27 cellular contexts compared by ENCODE assay signal in genomic region chr20:21175433-21175832, GRCh38. TPM values are rescaled to one million over a fixed set of nuclear protein-coding genes. Genes with fewer than 3 reads are reported as not detected.
DNase-seq lines count a peak whose midpoint lies in the region; ATAC-seq and TF ChIP-seq lines count a peak whose summit lies in the region.
"Had no signal": no experiment of that assay in that cellular context is flagged by ENCODE, and none has a peak within 500 bp of the region (broad histone marks: within the 10 kb centered on the region; RNA-seq: fewer than 3 reads in every experiment).

No MANE protein-coding gene starts in this region.

- intact Hi-C loops in uterus (cut with DNase I; ENCODE audit: low total_unique reads), result no loop called here

- no peak overlapping the region for H3K9ac ChIP-seq in MM.1S (ENCODE audit: low read length)
- H3K9ac ChIP-seq: KMS-11 had no signal

- H3K9me3 Mint-ChIP-seq in activated naive CD4-positive, alpha-beta T cell treated with anti-CD3 and anti-CD28 coated beads, Interleukin-2, amount 10 ng/mL, durations not matched to agents 7 days and 5 days, result peaks cover 6% of the 10 kb centered on the region
- peaks cover 11% of the 10 kb centered on the region for H3K9me3 Mint-ChIP-seq in activated naive CD8-positive, alpha-beta T cell treated with anti-CD3 and anti-CD28 coated beads, Interleukin-2, amount 10 ng/mL, durations not matched to agents 7 days and 5 days

- POLR2A ChIA-PET in activated naive CD8-positive, alpha-beta T cell treated with anti-CD3 and anti-CD28 coated beads, Interleukin-2, amount 10 ng/mL, durations not matched to agents 7 days and 5 days (lab: Charles Lee), result interaction anchor here (0.9 to 1.6 kb wide), 2 partner anchors 9 to 67 kb away, joined by 3 to 11 read pairs; no protein-coding TSS in a partner anchor

- peaks cover 4% of the 10 kb centered on the region for H3K36me3 Mint-ChIP-seq in activated naive CD4-positive, alpha-beta T cell treated with anti-CD3 and anti-CD28 coated beads, Interleukin-2, amount 10 ng/mL, durations not matched to agents 7 days and 5 days
- peaks cover 37% of the 10 kb centered on the region for H3K36me3 Mint-ChIP-seq in activated naive CD8-positive, alpha-beta T cell treated with anti-CD3 and anti-CD28 coated beads, Interleukin-2, amount 10 ng/mL, durations not matched to agents 7 days and 5 days

- no peaks in the 10 kb centered on the region for H3F3A ChIP-seq in MM.1S (ENCODE audit: insufficient read depth, low read length)

- no peaks in the 10 kb centered on the region for H3K27me3 Mint-ChIP-seq in activated naive CD4-positive, alpha-beta T cell treated with anti-CD3 and anti-CD28 coated beads, Interleukin-2, amount 10 ng/mL, durations not matched to agents 7 days and 5 days
- no peaks in the 10 kb centered on the region for H3K27me3 Mint-ChIP-seq in activated naive CD8-positive, alpha-beta T cell treated with anti-CD3 and anti-CD28 coated beads, Interleukin-2, amount 10 ng/mL, durations not matched to agents 7 days and 5 days
- H3K27me3 Mint-ChIP-seq: central memory CD8-positive, alpha-beta T cell; dendritic cell treated with granulocyte-macrophage colony-stimulating factor and Interleukin-4, amounts not matched to agents 40 ng/mL and 50 ng/mL, for 4 days; naive B cell; type B pancreatic cell had no signal

- peaks cover 13% of the 10 kb centered on the region for H3K4me1 Mint-ChIP-seq in activated naive CD4-positive, alpha-beta T cell treated with anti-CD3 and anti-CD28 coated beads, Interleukin-2, amount 10 ng/mL, durations not matched to agents 7 days and 5 days
- H3K4me1 Mint-ChIP-seq in activated naive CD8-positive, alpha-beta T cell treated with anti-CD3 and anti-CD28 coated beads, Interleukin-2, amount 10 ng/mL, durations not matched to agents 7 days and 5 days, result peaks cover 38% of the 10 kb centered on the region

- no peaks in the 10 kb centered on the region for H3K9me2 ChIP-seq in MM.1S (replicated peaks; ENCODE audit: insufficient read depth, low read length)

- H3K27ac ChIP-seq in MM.1S (ENCODE audit: low read length) (no peak overlapping the region), uterus (peak overlapping the region; percentile 82 to 83)
- H3K27ac ChIP-seq: esophagus muscularis mucosa, foreskin keratinocyte, KMS-11, SJCRH30, skin epidermis had no signal

- H3K9me3 ChIP-seq in MM.1S (replicated peaks; ENCODE audit: insufficient read depth, low read length) (no peaks in the 10 kb centered on the region), uterus (no peaks in the 10 kb centered on the region)
- H3K9me3 ChIP-seq: SJCRH30 had no signal

- TF ChIP-seq CTCF in MM.1S (IDR thresholded peaks at IDR 0.05; ENCODE audit: low read length) (no peak), uterus (IDR thresholded peaks at IDR 0.05) (no peak)

- H3K4me1 ChIP-seq in MM.1S (ENCODE audit: low read length) (no peaks in the 10 kb centered on the region), uterus (peaks cover 2 to 9% of the 10 kb centered on the region in 2 donors)
- H3K4me1 ChIP-seq: Caco-2, foreskin keratinocyte had no signal

- no peak for TF ChIP-seq POLR2A in uterus (IDR thresholded peaks at IDR 0.05)

- no peak overlapping the region for H3K4me3 Mint-ChIP-seq in activated naive CD4-positive, alpha-beta T cell treated with anti-CD3 and anti-CD28 coated beads, Interleukin-2, amount 10 ng/mL, durations not matched to agents 7 days and 5 days
- H3K4me3 Mint-ChIP-seq in activated naive CD8-positive, alpha-beta T cell treated with anti-CD3 and anti-CD28 coated beads, Interleukin-2, amount 10 ng/mL, durations not matched to agents 7 days and 5 days, result peak overlapping the region; percentile 43
- H3K4me3 Mint-ChIP-seq: central memory CD8-positive, alpha-beta T cell; dendritic cell treated with granulocyte-macrophage colony-stimulating factor and Interleukin-4, amounts not matched to agents 40 ng/mL and 50 ng/mL, for 4 days; H9; mesothelial cell of epicardium; type B pancreatic cell had no signal

- CTCF ChIA-PET in activated naive CD4-positive, alpha-beta T cell treated with anti-CD3 and anti-CD28 coated beads, Interleukin-2, amount 10 ng/mL, durations not matched to agents 7 days and 5 days (lab: Charles Lee), result no interaction called here

- H3K4me3 ChIP-seq in MM.1S (ENCODE audit: low read length), result no peak overlapping the region
- H3K4me3 ChIP-seq in uterus, result no peak overlapping the region
- H3K4me3 ChIP-seq: esophagus muscularis mucosa, heart left ventricle, SJCRH30, skin epidermis had no signal

- no peak overlapping the region for H3K4me2 ChIP-seq in MM.1S (ENCODE audit: low read depth, low read length)
- H3K4me2 ChIP-seq: KMS-11 had no signal

- H2AFZ ChIP-seq in MM.1S (ENCODE audit: low read length), result no peak overlapping the region

- H3K36me3 ChIP-seq in MM.1S (replicated peaks; ENCODE audit: insufficient read depth, low read length), result no peaks in the 10 kb centered on the region
- no peaks in the 10 kb centered on the region for H3K36me3 ChIP-seq in uterus
- H3K36me3 ChIP-seq: esophagus muscularis mucosa, heart left ventricle, SJCRH30 had no signal

- no peaks in the 10 kb centered on the region for H3K79me2 ChIP-seq in MM.1S (ENCODE audit: low read length)

- no peaks in the 10 kb centered on the region for H3K27me3 ChIP-seq in MM.1S (replicated peaks; ENCODE audit: insufficient read depth, low read length)
- no peaks in the 10 kb centered on the region for H3K27me3 ChIP-seq in uterus
- H3K27me3 ChIP-seq: esophagus muscularis mucosa, foreskin keratinocyte, heart left ventricle, SJCRH30 had no signal

- ATAC-seq in activated naive CD8-positive, alpha-beta T cell treated with anti-CD3 and anti-CD28 coated beads, Interleukin-2, amount 10 ng/mL, durations not matched to agents 7 days and 5 days (ENCODE audit: low read depth), result peak; percentile 95
- no peak for ATAC-seq in HG02588 (IDR thresholded peaks at IDR 0.05; ENCODE audit: unreplicated experiment)
- ATAC-seq: activated CD4-positive, CD25-positive, alpha-beta regulatory T cell treated with anti-CD3 and anti-CD28 coated beads, Interleukin-2, amount 50 U/mL, for 24 hours; foreskin keratinocyte; heart left ventricle had no signal

- no peak overlapping the region for H3K27ac Mint-ChIP-seq in activated naive CD4-positive, alpha-beta T cell treated with anti-CD3 and anti-CD28 coated beads, Interleukin-2, amount 10 ng/mL, durations not matched to agents 7 days and 5 days
- H3K27ac Mint-ChIP-seq in activated naive CD8-positive, alpha-beta T cell treated with anti-CD3 and anti-CD28 coated beads, Interleukin-2, amount 10 ng/mL, durations not matched to agents 7 days and 5 days, result peak overlapping the region; percentile 65
- H3K27ac Mint-ChIP-seq: dendritic cell treated with granulocyte-macrophage colony-stimulating factor and Interleukin-4, amounts not matched to agents 40 ng/mL and 50 ng/mL, for 4 days; H9; mesothelial cell of epicardium; type B pancreatic cell had no signal

- no peaks in the 10 kb centered on the region for H4K20me1 ChIP-seq in MM.1S (ENCODE audit: insufficient read depth, low read length)

- peak; percentile 78 for DNase-seq in activated naive CD4-positive, alpha-beta T cell treated with anti-CD3 and anti-CD28 coated beads, Interleukin-2, amount 10 ng/mL, durations not matched to agents 7 days and 5 days
- DNase-seq in activated naive CD4-positive, alpha-beta T cell (lab: John Stamatoyannopoulos, UW), result no peak
- DNase-seq in MM.1S (peak; percentile 22), uterus (no peak), 8988T (no peak)
- peak; percentile 40 for DNase-seq in activated naive CD8-positive, alpha-beta T cell treated with anti-CD3 and anti-CD28 coated beads, Interleukin-2, amount 10 ng/mL, durations not matched to agents 7 days and 5 days
- DNase-seq: C1 segment of cervical spinal cord; Caco-2; foreskin keratinocyte; H9; heart left ventricle; kidney; naive B cell; NCI-H1694; NCI-H69; nucleus accumbens; stimulated activated CD8-positive, alpha-beta memory T cell treated with anti-CD3 and anti-CD28 coated beads, Interleukin-4, amount 100 ng/mL, for 48 hours had no signal

RNA-seq across cellular contexts. Expression of gene KIZ, which starts 49.6 kb away (rescaled TPM):
- total RNA-seq in activated naive CD8-positive, alpha-beta T cell treated with anti-CD3 and anti-CD28 coated beads, Interleukin-2, amount 10 ng/mL, durations not matched to agents 7 days and 5 days, result 10 to 100 TPM; 33.4 to 36.6 TPM
- 10 to 100 TPM; 23.2 to 58.7 (median 28.3) TPM for total RNA-seq in uterus

Comparison
In these comparisons a context has a peak if more than half of its experiments do, and no peak if none do; other contexts are left out.
1. DNase-seq: peak in activated naive CD4-positive, alpha-beta T cell treated with anti-CD3 and anti-CD28 coated beads, Interleukin-2, amount 10 ng/mL, durations not matched to agents 7 days and 5 days (single experiment), MM.1S (single experiment) and activated naive CD8-positive, alpha-beta T cell treated with anti-CD3 and anti-CD28 coated beads, Interleukin-2, amount 10 ng/mL, durations not matched to agents 7 days and 5 days (single experiment); none in activated naive CD4-positive, alpha-beta T cell (0 of 4), uterus (0 of 2) and 8988T (single experiment).